In genomic region chr13:27476943-27477681, GRCh38 we compare ENCODE assay signal across 8 cellular contexts. TPM values are rescaled to one million over a fixed set of nuclear protein-coding genes. Genes with fewer than 3 reads are reported as not detected.
A peak's percentile ranks its signal among the peaks of the same experiment; 100 is the strongest.
DNase-seq lines count a peak whose midpoint lies in the region; ATAC-seq and TF ChIP-seq lines count a peak whose summit lies in the region.

No MANE protein-coding gene starts in this region.

- TF ChIP-seq CTCF in lower leg skin (IDR thresholded peaks at IDR 0.05) = no peak

- intact Hi-C loops in lower leg skin (cut with DNase I; ENCODE audit: low total_unique reads) = no loop called here

- no peak for TF ChIP-seq POLR2A in lower leg skin (IDR thresholded peaks at IDR 0.05)

- 49 to 57% methylated on average over 10 of the region's 10 CpGs for WGBS in lower leg skin, 2 donors

- peak; percentile 62 for ATAC-seq in GM19455 (IDR thresholded peaks at IDR 0.05; ENCODE audit: unreplicated experiment)
- ATAC-seq in GM21447 (IDR thresholded peaks at IDR 0.05; ENCODE audit: unreplicated experiment) = no peak

- peak; percentile 68 for DNase-seq in GM03348 (ENCODE audit: low spot score)
- DNase-seq in LoVo (ENCODE audit: low spot score) = peak; percentile 27
- DNase-seq in astrocyte of the hippocampus (ENCODE audit: low read depth, low spot score) = peak; percentile 3
- peak; percentile 74 for DNase-seq in renal cortical epithelial cell (ENCODE audit: low read depth)
- no peak for DNase-seq in KG1 (lab: John Stamatoyannopoulos, UW)
- DNase-seq in lower leg skin (ENCODE audit: low spot score in 2 of 2) = no peak

- no peak overlapping the region for H3K4me3 ChIP-seq in lower leg skin (ENCODE audit: low read depth, poor library complexity, severe bottlenecking)

RNA-seq across cellular contexts. Expression of gene MTIF3, which starts 26.7 kb away (rescaled TPM):
- 48.3 and 62.1 TPM in 2 replicates for total RNA-seq in renal cortical epithelial cell
- total RNA-seq in lower leg skin = 10 to 100 TPM; 46.1 to 98.1 (median 70.8) TPM

RNA-seq across cellular contexts. Expression of gene GTF3A, which starts 52.7 kb away (rescaled TPM):
- total RNA-seq in renal cortical epithelial cell (88.7 and 123 TPM in 2 replicates), lower leg skin (100 to 1,000 TPM in 2 of 4 donors, 10 to 100 TPM in 2; 96.6 to 162 (median 101) TPM)

Comparison
In these comparisons a context has a peak if more than half of its experiments do, and no peak if none do; other contexts are left out.
1. DNase-seq: peak in GM03348 (single experiment), LoVo (single experiment), astrocyte of the hippocampus (single experiment) and renal cortical epithelial cell (single experiment); none in KG1 (single experiment) and lower leg skin (0 of 2).